Comparison of ENCODE assay signal across 9 cellular contexts in the genomic region with DNA sequence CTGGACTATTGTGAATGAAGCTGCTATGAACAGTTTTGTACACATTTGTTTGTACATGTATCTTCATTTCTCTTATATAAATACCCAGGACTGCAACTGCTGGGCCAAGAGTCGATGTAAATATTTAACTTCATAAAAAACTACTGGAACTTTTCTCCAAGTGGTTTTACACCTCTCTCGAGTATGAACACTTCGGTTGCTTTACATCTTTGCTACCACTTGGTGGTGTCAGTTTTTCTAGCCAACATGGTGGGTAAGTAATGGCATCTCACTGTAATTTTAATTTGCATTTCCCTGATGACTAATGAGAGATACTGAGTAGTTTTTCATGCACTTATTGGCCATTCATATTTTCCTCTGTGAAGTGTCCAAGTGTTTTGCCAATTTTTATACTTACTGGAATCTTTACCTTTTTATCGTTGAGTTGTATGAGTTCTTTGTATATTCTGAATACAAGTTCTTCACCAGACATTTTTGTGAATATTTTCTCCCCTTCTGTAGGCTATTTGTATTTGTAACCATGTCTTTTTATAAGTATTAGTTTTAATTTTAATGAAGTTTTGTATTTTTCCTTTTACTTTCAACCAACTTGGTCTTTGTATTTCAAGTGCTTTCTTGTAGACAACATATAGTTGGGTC. TPM values are rescaled to one million over a fixed set of nuclear protein-coding genes. Genes with fewer than 3 reads are reported as not detected.
A peak's percentile ranks its signal among the peaks of the same experiment; 100 is the strongest.
DNase-seq lines count a peak whose midpoint lies in the region; ATAC-seq, FAIRE-seq and TF ChIP-seq lines count a peak whose summit lies in the region.
"Had no signal": no experiment of that assay in that cellular context is flagged by ENCODE, and none has a peak within 500 bp of the region (broad histone marks: within the 10 kb centered on the region; RNA-seq: fewer than 3 reads in every experiment).

No MANE protein-coding gene starts in this region.

- H3K36me3 ChIP-seq in HepG2 (replicated peaks in 1 of 2; ENCODE audit: control insufficient read depth in 1 of 2, insufficient read depth in 2 of 2, low read length in 2 of 2) = no peaks in the 10 kb centered on the region

- no peaks in the 10 kb centered on the region for H3K9me3 ChIP-seq in HepG2 (ENCODE audit: low read length)

- H3K27me3 Mint-ChIP-seq in activated CD8-positive, alpha-beta T cell treated with anti-CD3 and anti-CD28 coated beads for 36 hours = peaks cover 8% of the 10 kb centered on the region

- no peak for TF ChIP-seq POLR2A in HepG2 (IDR thresholded peaks at IDR 0.05; ENCODE audit: insufficient read depth in 1 of 2, low read depth in 2 of 2, low read length in 2 of 2)

- H3K27me3 ChIP-seq in HepG2 (ENCODE audit: control insufficient read depth in 1 of 2, insufficient read depth in 2 of 2, low read length in 2 of 2) = no peaks in the 10 kb centered on the region

- no peak overlapping the region for H3K27ac Mint-ChIP-seq in activated CD8-positive, alpha-beta T cell treated with anti-CD3 and anti-CD28 coated beads for 36 hours
- H3K27ac Mint-ChIP-seq: memory B cell had no signal

- DNase-seq in AG08396 (ENCODE audit: low spot score) = peak; percentile 28
- DNase-seq in KBM-7 = peak; percentile 39
- DNase-seq in activated CD8-positive, alpha-beta T cell treated with anti-CD3 and anti-CD28 coated beads for 36 hours = peak; percentile 16
- peak; percentile 16 for DNase-seq in HepG2 (ENCODE audit: low spot score)
- DNase-seq in NCI-H774 (lab: John Stamatoyannopoulos, UW) = no peak
- DNase-seq in activated gamma-delta T cell (lab: John Stamatoyannopoulos, UW) = no peak
- DNase-seq in stimulated activated CD4-positive, alpha-beta T cell treated with anti-CD3 and anti-CD28 coated beads, Interleukin-4, amount 100 ng/mL, for 1 hour = no peak

- H2AFZ ChIP-seq in HepG2 (ENCODE audit: low read length) = no peak overlapping the region

- in situ Hi-C loops in KBM-7 (cut with MboI; ENCODE audit: low pct_unique_long_range_greater_than_20kb, low sequenced_read_pairs) (no loop called here), HepG2 (cut with HindIII; ENCODE audit: extremely low pct_ligation_motif_present, low pct_unique_long_range_greater_than_20kb) (no loop called here)

- TF ChIP-seq CTCF in GM12873 (IDR thresholded peaks at IDR 0.05; ENCODE audit: insufficient read depth, low read depth, low read length, missing control alignments) (peak; percentile 57), HepG2 (CRISPR knock-in tag; IDR thresholded peaks at IDR 0.05) (peak; percentile 53)
- peak; percentile 62 for TF ChIP-seq CTCF in activated CD8-positive, alpha-beta T cell treated with anti-CD3 and anti-CD28 coated beads for 36 hours (IDR thresholded peaks at IDR 0.05)

- intact Hi-C loops in activated CD8-positive, alpha-beta T cell treated with anti-CD3 and anti-CD28 coated beads for 36 hours (cut with micrococcal nuclease) = no loop called here
- intact Hi-C loops in HepG2 (cut with micrococcal nuclease; ENCODE audit: unreplicated experiment) = no loop called here

- POLR2A ChIA-PET in activated CD8-positive, alpha-beta T cell treated with anti-CD3 and anti-CD28 coated beads for 36 hours (lab: Charles Lee) = no interaction called here
- POLR2A ChIA-PET in HepG2 (lab: Yijun Ruan, JAX) = interaction anchor here (0.7 kb wide), 1 partner anchor 9 kb away, joined by 3 read pairs; no protein-coding TSS in a partner anchor

- TF ChIP-seq EP300 in HepG2 (IDR thresholded peaks at IDR 0.05; ENCODE audit: low read depth in 2 of 2, low read length in 2 of 2) (no peak), HepG2 (CRISPR knock-in tag; IDR thresholded peaks at IDR 0.05; ENCODE audit: borderline replicate concordance) (no peak)

- BruUV-seq in HepG2 (replicated peaks; lab: Mats Ljungman, UMichigan) = no TSS peak

- 28% methylated on average over 4 of the region's 4 CpGs for WGBS in HepG2 (ENCODE audit: low lambda C conversion rate)

- peak; percentile 87 for ATAC-seq in activated CD8-positive, alpha-beta T cell treated with anti-CD3 and anti-CD28 coated beads for 36 hours
- peak; percentile 50; the same call in 2 of the 3 replicates for ATAC-seq in HepG2

- no peak overlapping the region for H3K9ac ChIP-seq in HepG2 (ENCODE audit: insufficient read depth, low read depth, low read length)

- peaks cover 15% of the 10 kb centered on the region for H3K4me1 ChIP-seq in HepG2 (ENCODE audit: insufficient read depth, low read length)

- no peaks in the 10 kb centered on the region for H3K4me1 Mint-ChIP-seq in activated CD8-positive, alpha-beta T cell treated with anti-CD3 and anti-CD28 coated beads for 36 hours (ENCODE audit: low read depth)
- H3K4me1 Mint-ChIP-seq: memory B cell had no signal

- no peaks in the 10 kb centered on the region for H3K9me3 Mint-ChIP-seq in activated CD8-positive, alpha-beta T cell treated with anti-CD3 and anti-CD28 coated beads for 36 hours
- H3K9me3 Mint-ChIP-seq: memory B cell had no signal

- H3K27ac ChIP-seq in HepG2 (ENCODE audit: extremely low read length, insufficient read depth, low read length) = no peak overlapping the region

- H4K20me1 ChIP-seq in HepG2 (ENCODE audit: insufficient read depth, low read length) = no peaks in the 10 kb centered on the region

- no peak overlapping the region for H3K4me3 Mint-ChIP-seq in activated CD8-positive, alpha-beta T cell treated with anti-CD3 and anti-CD28 coated beads for 36 hours
- H3K4me3 Mint-ChIP-seq: memory B cell had no signal

- no peaks in the 10 kb centered on the region for H3K79me2 ChIP-seq in HepG2 (ENCODE audit: insufficient read depth, low read length)

- FAIRE-seq in HepG2 (lab: Jason Lieb, UNC) = peak; percentile 66

- no peak overlapping the region for H3K4me3 ChIP-seq in HepG2 (replicated peaks in 1 of 3; ENCODE audit: insufficient read depth in 1 of 3, low read depth in 2 of 3, low read length in 3 of 3)

- no peak for TF ChIP-seq RAD21 in HepG2 (CRISPR knock-in tag; IDR thresholded peaks at IDR 0.05)

- H3K36me3 Mint-ChIP-seq in activated CD8-positive, alpha-beta T cell treated with anti-CD3 and anti-CD28 coated beads for 36 hours (ENCODE audit: low read depth) = no peaks in the 10 kb centered on the region

- H3K4me2 ChIP-seq in HepG2 (ENCODE audit: low read depth, low read length) = no peak overlapping the region

- CTCF ChIA-PET in activated CD8-positive, alpha-beta T cell treated with anti-CD3 and anti-CD28 coated beads for 36 hours (lab: Charles Lee) = interaction anchor here (0.8 to 2.1 kb wide), 6 partner anchors 10 to 150 kb away, joined by 3 to 9 read pairs (median 3); no protein-coding TSS in a partner anchor
- CTCF ChIA-PET in HepG2 (lab: Yijun Ruan, JAX; ENCODE audit: low intra/inter-chr PET ratio, low total read pairs) = interaction anchor here (1.7 kb wide), 1 partner anchor 150 kb away, joined by 5 read pairs; no protein-coding TSS in a partner anchor

TF ChIP-seq in HepG2, 621 proteins besides CTCF, POLR2A, EP300 and RAD21 (continues in another document):
- TF ChIP-seq RORA (CRISPR knock-in tag; IDR thresholded peaks at IDR 0.05) (no peak), CENPT (CRISPR knock-in tag; IDR thresholded peaks at IDR 0.05; ENCODE audit: low read depth) (no peak), HOMEZ (CRISPR knock-in tag; IDR thresholded peaks at IDR 0.05; ENCODE audit: low read depth) (peak; percentile 44; the same call in 1 of the 2 replicates), YY1 (IDR thresholded peaks at IDR 0.05; ENCODE audit: insufficient read depth, insufficient replicate concordance, low read depth, low read length) (peak; percentile 17), POGZ (CRISPR knock-in tag; IDR thresholded peaks at IDR 0.05) (no peak), SMC3 (IDR thresholded peaks at IDR 0.05; ENCODE audit: low read length) (peak; percentile 31; the same call in 1 of the 2 replicates), ZNF7 (CRISPR knock-in tag; IDR thresholded peaks at IDR 0.05) (0 out of 2 replicates have a peak, but pooled peaks have one; percentile 33), STAG1 (CRISPR knock-in tag; IDR thresholded peaks at IDR 0.05) (peak; percentile 49)

RNA-seq across cellular contexts. Expression of gene PCOLCE2, which starts 44.4 kb away (rescaled TPM):
- 1 to 10 TPM; 1.1 TPM for total RNA-seq in activated CD8-positive, alpha-beta T cell treated with anti-CD3 and anti-CD28 coated beads for 36 hours
- 1.1 and 2.0 TPM in 2 replicates for total RNA-seq in HepG2 (2016; rRNA removed; fragmentation: Illumina TruSeq; extraction: Trizol)
- total RNA-seq in HepG2 (2016; cell fraction: cytosol; rRNA removed; fragmentation: Illumina TruSeq; extraction: Trizol; ENCODE audit: low read depth) = 0.40 and 0.71 TPM in 2 replicates
- total RNA-seq in HepG2 (2016; cell fraction: insoluble cytoplasmic fraction; rRNA removed; fragmentation: Illumina TruSeq; extraction: Trizol) = 2.0 and 2.1 TPM in 2 replicates
- 0.71 and 1.1 TPM in 2 replicates for total RNA-seq in HepG2 (2016; cell fraction: membrane; rRNA removed; fragmentation: Illumina TruSeq; extraction: Trizol)
- 1.5 and 2.6 TPM in 2 replicates for total RNA-seq in HepG2 (2016; cell fraction: nucleus; rRNA removed; fragmentation: Illumina TruSeq; extraction: Trizol)
- polyA plus RNA-seq in HepG2 (2011; rRNA removed) = 0.71 and 0.74 TPM in 2 replicates
- polyA plus RNA-seq in HepG2 (2011; cell fraction: cytosol; rRNA removed) = 0.46 and 1.2 TPM in 2 replicates
- 0.55 and 0.87 TPM in 2 replicates for polyA plus RNA-seq in HepG2 (2011; cell fraction: nucleus; rRNA removed)
- 0.87 and 2.5 TPM in 2 replicates for polyA plus RNA-seq in HepG2 (2012)
- 0.47 and 1.1 TPM in 2 replicates for polyA plus RNA-seq in HepG2 (2016; cell fraction: cytosol; fragmentation: Illumina TruSeq; extraction: Trizol; ENCODE audit: low read depth)
- polyA plus RNA-seq in HepG2 (2016; cell fraction: insoluble cytoplasmic fraction; fragmentation: Illumina TruSeq; extraction: Trizol; ENCODE audit: low read depth) = 1.1 and 1.3 TPM in 2 replicates
- 1.00 and 1.6 TPM in 2 replicates for polyA plus RNA-seq in HepG2 (2016; cell fraction: membrane; fragmentation: Illumina TruSeq; extraction: Trizol; ENCODE audit: low read depth)
- polyA plus RNA-seq in HepG2 (2016; cell fraction: nucleus; fragmentation: Illumina TruSeq; extraction: Trizol; ENCODE audit: insufficient read depth, low read depth) = 3.8 and 6.0 TPM in 2 replicates
- polyA minus RNA-seq in HepG2 (2011; rRNA and poly(A)+ RNA removed; ENCODE audit: low replicate concordance) = 0.60 and 25.3 TPM in 2 replicates
- 1.7 TPM in 1 of 2 replicates, not detected in the other for polyA minus RNA-seq in HepG2 (2011; cell fraction: cytosol; rRNA and poly(A)+ RNA removed)
- 0.52 and 1.5 TPM in 2 replicates for polyA minus RNA-seq in HepG2 (2011; cell fraction: nucleus; rRNA and poly(A)+ RNA removed)

Comparison
In these comparisons a context has a peak if more than half of its experiments do, and no peak if none do; other contexts are left out.
1. DNase-seq: peak in AG08396 (single experiment), KBM-7 (single experiment), activated CD8-positive, alpha-beta T cell treated with anti-CD3 and anti-CD28 coated beads for 36 hours (single experiment) and HepG2 (single experiment); none in NCI-H774 (single experiment), activated gamma-delta T cell (single experiment) and stimulated activated CD4-positive, alpha-beta T cell treated with anti-CD3 and anti-CD28 coated beads, Interleukin-4, amount 100 ng/mL, for 1 hour (single experiment).
2. Peak in every context shown above with its lines, with median percentiles within 50 percentile points of each other: CTCF ChIP-seq.